Comparison of ENCODE assay signal across 35 cellular contexts in the genomic region with DNA sequence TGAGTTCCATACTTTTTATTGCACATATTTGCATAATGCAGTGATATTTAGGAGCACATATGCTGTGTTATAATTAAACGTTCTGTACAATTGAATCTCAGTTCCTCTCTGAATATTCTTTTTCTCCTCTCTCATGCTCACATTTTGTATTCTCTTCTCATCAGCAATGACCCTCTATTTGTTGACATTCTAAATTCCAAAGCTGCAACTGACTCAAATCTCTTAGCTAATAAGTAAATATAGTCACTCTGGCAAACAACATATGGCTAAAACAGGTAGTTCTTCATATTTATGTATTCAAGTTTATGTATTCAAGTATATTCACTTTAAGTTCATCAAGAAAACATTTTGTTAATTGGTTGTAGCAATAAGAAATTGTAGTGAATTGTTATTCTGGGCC.
"Had no signal": no experiment of that assay in that cellular context is flagged by ENCODE, and none has a peak within 500 bp of the region (broad histone marks: within the 10 kb centered on the region; RNA-seq: fewer than 3 reads in every experiment).

No MANE protein-coding gene starts in this region.

- H3K27me3 ChIP-seq: MG63 had no signal

- H3K4me3 ChIP-seq: MG63 had no signal

- H3K9ac ChIP-seq: KMS-11 had no signal

- H3K9me3 ChIP-seq: MG63 had no signal

- DNase-seq: Karpas-422, Kasumi-1, MG63, MM.1S, MV-4-11, NCI-H1048, NCI-H1092, NCI-H1092 treated with DMSO at 0.1 percent for 48 hours, NCI-H1105, NCI-H1105 treated with DMSO at 0.1 percent for 48 hours, NCI-H1417, NCI-H1436, NCI-H1436 treated with DMSO at 0.1 percent for 48 hours, NCI-H146, NCI-H1694, NCI-H1694 treated with DMSO at 0.1 percent for 48 hours, NCI-H187, NCI-H187 treated with DMSO at 0.1 percent for 48 hours, NCI-H1930, NCI-H2029, NCI-H2029 treated with DMSO at 0.1 percent for 48 hours, NCI-H2081, NCI-H2081 treated with DMSO at 0.1 percent for 48 hours, NCI-H2107, NCI-H2171, NCI-H2171 treated with DMSO at 0.1 percent for 48 hours, NCI-H2227 treated with DMSO at 0.1 percent for 48 hours, NCI-H226, NCI-H345, NCI-H446, NCI-H446 treated with DMSO at 0.1 percent for 48 hours, NCI-H510A, NCI-H510A treated with DMSO at 0.1 percent for 48 hours, NCI-H524 had no signal

- H3K27ac ChIP-seq: KMS-11 had no signal

- H3K4me2 ChIP-seq: KMS-11 had no signal

- H3K36me3 ChIP-seq: MG63 had no signal
